14 cellular contexts compared by ENCODE assay signal in genomic region chr9:130320697-130321080, GRCh38. TPM values are rescaled to one million over a fixed set of nuclear protein-coding genes. Genes with fewer than 3 reads are reported as not detected.
DNase-seq lines count a peak whose midpoint lies in the region; ATAC-seq, FAIRE-seq and TF ChIP-seq lines count a peak whose summit lies in the region.
"Had no signal": no experiment of that assay in that cellular context is flagged by ENCODE, and none has a peak within 500 bp of the region (broad histone marks: within the 10 kb centered on the region; RNA-seq: fewer than 3 reads in every experiment).

No MANE protein-coding gene starts in this region.

- DNase-seq in Right ventricle myocardium superior (peak; percentile 57), cardiac septum (ENCODE audit: low spot score) (no peak), bronchial epithelial cell (ENCODE audit: low read depth) (no peak), left lobe of liver (ENCODE audit: low spot score) (no peak), NCI-H128 (lab: John Stamatoyannopoulos, UW; ENCODE audit: unreplicated experiment) (no peak)
- DNase-seq: IMR-90, NCI-H187, Peyer's patch, stomach had no signal

- no peaks in the 10 kb centered on the region for H3K36me3 ChIP-seq in bronchial epithelial cell (ENCODE audit: control insufficient read depth, insufficient read depth, low read length)
- H3K36me3 ChIP-seq: Peyer's patch, stomach had no signal

- FAIRE-seq in bronchial epithelial cell (lab: Jason Lieb, UNC), result no peak
- FAIRE-seq: astrocyte, TTC549 had no signal

- no peak overlapping the region for H3K4me3 ChIP-seq in bronchial epithelial cell (ENCODE audit: low read depth, low read length)
- H3K4me3 ChIP-seq: Peyer's patch, stomach had no signal

- ATAC-seq in Right ventricle myocardium superior (ENCODE audit: poor library complexity), result peak; percentile 39
- ATAC-seq in left lobe of liver, result peak; percentile 22
- ATAC-seq in GM19324 (IDR thresholded peaks at IDR 0.05; ENCODE audit: low FRiP score, unreplicated experiment), result no peak
- no peak for ATAC-seq in activated CD4-positive, CD25-positive, alpha-beta regulatory T cell treated with anti-CD3 and anti-CD28 coated beads, Interleukin-2, amount 50 U/mL, for 24 hours
- no peak for ATAC-seq in GM18870 (IDR thresholded peaks at IDR 0.05; ENCODE audit: unreplicated experiment)

- intact Hi-C loops in Right ventricle myocardium superior (cut with DNase I) (no loop called here), cardiac septum (cut with DNase I) (no loop called here)

- peak; percentile 13 for TF ChIP-seq CTCF in bronchial epithelial cell (IDR thresholded peaks at IDR 0.05; ENCODE audit: insufficient read depth, low read length, severe bottlenecking)

- H3K27me3 ChIP-seq in bronchial epithelial cell (ENCODE audit: control insufficient read depth, insufficient read depth, low read length), result peaks cover 16% of the 10 kb centered on the region
- H3K27me3 ChIP-seq: Peyer's patch had no signal

RNA-seq across cellular contexts. Expression of gene HMCN2, which starts 55.1 kb away (rescaled TPM):
- total RNA-seq in Right ventricle myocardium superior (5.2 TPM), cardiac septum (5.3 TPM), bronchial epithelial cell (under 0.01 TPM in 2 replicates), left lobe of liver (3.0 TPM)
- total RNA-seq: IMR-90 had no signal

Comparison
In these comparisons a context has a peak if more than half of its experiments do, and no peak if none do; other contexts are left out.
1. ATAC-seq: peak in Right ventricle myocardium superior (single experiment) and left lobe of liver (single experiment); none in GM19324 (single experiment), activated CD4-positive, CD25-positive, alpha-beta regulatory T cell treated with anti-CD3 and anti-CD28 coated beads, Interleukin-2, amount 50 U/mL, for 24 hours (0 of 2) and GM18870 (single experiment).